10 cellular contexts compared by ENCODE assay signal in the genomic region with DNA sequence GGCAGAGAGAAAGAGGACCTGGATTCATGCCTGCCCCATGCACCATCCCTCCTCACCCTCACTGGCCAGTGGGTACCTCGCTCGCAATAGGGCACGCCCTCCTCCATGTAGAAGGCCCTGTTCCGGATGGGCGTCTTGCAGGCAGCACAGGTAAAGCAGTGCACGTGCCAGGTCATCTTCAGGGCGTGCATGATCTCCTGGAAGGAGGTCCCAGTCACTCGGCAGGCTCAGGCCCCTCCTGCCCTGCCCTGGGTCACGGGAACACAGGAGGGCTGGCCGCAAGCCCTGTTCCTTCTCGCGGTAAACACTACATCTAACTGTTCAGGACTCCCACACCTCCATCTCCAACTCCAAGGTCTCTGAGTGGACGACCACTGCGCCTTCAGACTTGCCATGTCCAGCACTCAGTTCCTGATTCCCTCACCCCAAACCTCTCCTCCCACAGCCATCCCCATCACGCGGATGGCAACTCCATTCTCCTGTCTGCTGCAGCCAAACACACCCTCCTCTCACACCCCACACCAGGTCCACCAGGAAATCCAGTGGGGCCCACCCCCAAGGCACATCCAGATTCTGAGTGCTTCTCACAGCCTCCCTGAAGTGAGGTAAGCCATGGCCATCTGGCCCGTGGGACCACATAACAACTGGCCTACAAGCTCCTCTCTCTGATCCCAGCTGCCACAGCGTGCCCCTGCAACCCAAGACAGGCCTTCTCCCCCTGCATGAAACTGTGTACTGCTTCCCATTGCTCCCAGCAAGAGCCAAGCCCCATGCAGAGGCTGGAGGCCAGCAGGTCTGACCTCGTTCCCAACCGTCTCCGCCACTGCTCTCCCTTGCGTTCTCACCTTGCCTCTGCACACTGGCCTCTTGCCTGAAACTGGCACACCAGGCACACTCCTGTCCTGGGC. TPM values are rescaled to one million over a fixed set of nuclear protein-coding genes. Genes with fewer than 3 reads are reported as not detected.
A peak's percentile ranks its signal among the peaks of the same experiment; 100 is the strongest.
DNase-seq lines count a peak whose midpoint lies in the region; ATAC-seq and TF ChIP-seq lines count a peak whose summit lies in the region.
"Had no signal": no experiment of that assay in that cellular context is flagged by ENCODE, and none has a peak within 500 bp of the region (broad histone marks: within the 10 kb centered on the region; RNA-seq: fewer than 3 reads in every experiment).

No MANE protein-coding gene starts in this region.

- H4K20me1 ChIP-seq in GM23248 (ENCODE audit: insufficient read depth) = 0 out of 2 replicates have a peak, but pooled peaks cover 4% of the 10 kb centered on the region

- no peak overlapping the region for H2BK15ac ChIP-seq in neuronal stem cell (ENCODE audit: low read length)

- H3K4me3 ChIP-seq in GM23248 = no peak overlapping the region
- peak overlapping the region in 1 of 2 donors; percentile 39 for H3K4me3 ChIP-seq in neuronal stem cell (ENCODE audit: low read length in 2 of 2)

- peaks cover 35% of the 10 kb centered on the region for H3K79me2 ChIP-seq in GM23248 (ENCODE audit: insufficient read depth)

- no peak overlapping the region for H3K4ac ChIP-seq in neuronal stem cell (ENCODE audit: low read length)

- H3K27me3 Mint-ChIP-seq in WTC11 (ENCODE audit: low read depth) = no peaks in the 10 kb centered on the region
- no peaks in the 10 kb centered on the region for H3K27me3 Mint-ChIP-seq in T-cell
- H3K27me3 Mint-ChIP-seq: stimulated activated naive CD8-positive, alpha-beta T cell treated with anti-CD3 and anti-CD28 coated beads, Interleukin-15, Interleukin-2, amounts not matched to agents 100 ng/mL and 50 ng/mL, for 24 hours had no signal

- in situ Hi-C loops in GM23248 (cut with MboI) = no loop called here

- H3K14ac ChIP-seq in neuronal stem cell (ENCODE audit: low read length) = peak overlapping the region; percentile 6

- no peak overlapping the region for H4K91ac ChIP-seq in neuronal stem cell (ENCODE audit: low read depth, low read length, poor library complexity)

- peak overlapping the region; percentile 40 for H3K27ac ChIP-seq in GM23248
- H3K27ac ChIP-seq in neuronal stem cell (replicated peaks; ENCODE audit: low read length) = no peak overlapping the region

- H3K27me3 ChIP-seq in GM23248 (replicated peaks; ENCODE audit: insufficient read depth) (no peaks in the 10 kb centered on the region), neuronal stem cell (ENCODE audit: control insufficient read depth in 3 of 3, insufficient read depth in 3 of 3, low read depth in 1 of 3, low read length in 3 of 3) (no peaks in the 10 kb centered on the region)

- 0 out of 2 replicates have a peak overlapping the region, but pooled peaks have one; percentile 3 for H3K9ac ChIP-seq in GM23248
- H3K9ac ChIP-seq in neuronal stem cell (ENCODE audit: low read depth, low read length, poor library complexity) = peak overlapping the region; percentile 77

- peak overlapping the region; percentile 98 for H3K23ac ChIP-seq in neuronal stem cell (ENCODE audit: low read depth, low read length, poor library complexity)

- peak overlapping the region; percentile 81 for H3K27ac Mint-ChIP-seq in WTC11
- no peak overlapping the region for H3K27ac Mint-ChIP-seq in T-cell
- H3K27ac Mint-ChIP-seq: activated T-cell treated with anti-CD3 and anti-CD28 coated beads, Interleukin-2, amount 50 U/mL, for 72 hours; stimulated activated naive CD8-positive, alpha-beta T cell treated with anti-CD3 and anti-CD28 coated beads, Interleukin-15, Interleukin-2, amounts not matched to agents 100 ng/mL and 50 ng/mL, for 24 hours had no signal

- peaks cover 58% of the 10 kb centered on the region for H3K36me3 ChIP-seq in GM23248 (ENCODE audit: low read depth)
- peaks cover 62 to 90% of the 10 kb centered on the region in 2 donors for H3K36me3 ChIP-seq in neuronal stem cell (replicated peaks in 1 of 2; ENCODE audit: control insufficient read depth in 2 of 2, insufficient read depth in 2 of 2, low read length in 2 of 2)

- H3K79me1 ChIP-seq in neuronal stem cell (ENCODE audit: low read depth, low read length) = peaks cover 13% of the 10 kb centered on the region

- H3K4me3 Mint-ChIP-seq in WTC11 = no peak overlapping the region
- no peak overlapping the region for H3K4me3 Mint-ChIP-seq in T-cell
- H3K4me3 Mint-ChIP-seq: activated T-cell treated with anti-CD3 and anti-CD28 coated beads, Interleukin-2, amount 50 U/mL, for 72 hours; CD14-positive monocyte; stimulated activated naive CD8-positive, alpha-beta T cell treated with anti-CD3 and anti-CD28 coated beads, Interleukin-15, Interleukin-2, amounts not matched to agents 100 ng/mL and 50 ng/mL, for 24 hours had no signal

- H3K4me2 ChIP-seq in GM23248 (ENCODE audit: unreplicated experiment) (no peak overlapping the region), neuronal stem cell (ENCODE audit: insufficient read depth, low read length, poor library complexity, severe bottlenecking) (no peak overlapping the region)

- H2AFZ ChIP-seq in GM23248 (no peak overlapping the region), neuronal stem cell (ENCODE audit: low read length) (no peak overlapping the region)

- H3K36me3 Mint-ChIP-seq in WTC11 = peaks cover 49% of the 10 kb centered on the region
- H3K36me3 Mint-ChIP-seq in T-cell = no peaks in the 10 kb centered on the region

- peak overlapping the region; percentile 9 for H2BK120ac ChIP-seq in neuronal stem cell (ENCODE audit: low read depth, low read length)

- H2AK5ac ChIP-seq in neuronal stem cell (ENCODE audit: low read depth, low read length) = no peak overlapping the region

- no peaks in the 10 kb centered on the region for H3K9me2 ChIP-seq in GM23248 (ENCODE audit: insufficient read depth)

- no peaks in the 10 kb centered on the region for H3K9me3 Mint-ChIP-seq in WTC11
- no peaks in the 10 kb centered on the region for H3K9me3 Mint-ChIP-seq in T-cell
- H3K9me3 Mint-ChIP-seq: activated T-cell treated with anti-CD3 and anti-CD28 coated beads, Interleukin-2, amount 50 U/mL, for 72 hours; stimulated activated naive CD8-positive, alpha-beta T cell treated with anti-CD3 and anti-CD28 coated beads, Interleukin-15, Interleukin-2, amounts not matched to agents 100 ng/mL and 50 ng/mL, for 24 hours had no signal

- H3K4me1 Mint-ChIP-seq in WTC11 = no peaks in the 10 kb centered on the region
- peaks cover 8% of the 10 kb centered on the region in 3 donors for H3K4me1 Mint-ChIP-seq in T-cell

- peak overlapping the region; percentile 53 for H2BK5ac ChIP-seq in neuronal stem cell (ENCODE audit: low read length)

- peaks cover 89% of the 10 kb centered on the region for H3F3A ChIP-seq in GM23248 (ENCODE audit: insufficient read depth)

- TF ChIP-seq CTCF in WTC11 (IDR thresholded peaks at IDR 0.05) = no peak

- H2BK12ac ChIP-seq in neuronal stem cell (ENCODE audit: low read length) = no peak overlapping the region

- no peaks in the 10 kb centered on the region for H3K9me3 ChIP-seq in GM23248 (ENCODE audit: low read depth)
- peaks cover 0 to 4% of the 10 kb centered on the region in 2 donors for H3K9me3 ChIP-seq in neuronal stem cell (replicated peaks in 1 of 2; ENCODE audit: control insufficient read depth in 2 of 2, insufficient read depth in 1 of 2, low read depth in 1 of 2, low read length in 2 of 2)

- 90 to 93% methylated on average over 22 of the region's 22 CpGs for WGBS in GM23248 (ENCODE audit: low coverage in 1 of 2, low lambda C conversion rate in 2 of 2, missing lambda C conversion rate in 2 of 2), 2 experiments
- WGBS in neuronal stem cell (ENCODE audit: extremely low coverage in 2 of 2, insufficient read length in 2 of 2, insufficient replicate concordance in 1 of 2), 2 donors = no CpG with 5 or more reads among the region's 22 CpGs

- H3K18ac ChIP-seq in neuronal stem cell (ENCODE audit: low read length) = peak overlapping the region; percentile 48

- POLR2A ChIA-PET in WTC11 (lab: Charles Lee) = interaction anchor here (1.0 kb wide), 1 partner anchor 15 kb away, joined by 3 read pairs; no protein-coding TSS in a partner anchor
- POLR2A ChIA-PET in T-cell (lab: Charles Lee) = no interaction called here

- peaks cover 26% of the 10 kb centered on the region for H3K4me1 ChIP-seq in GM23248 (ENCODE audit: insufficient read depth)
- peaks cover 0 to 7% of the 10 kb centered on the region in 2 donors for H3K4me1 ChIP-seq in neuronal stem cell (ENCODE audit: control insufficient read depth in 2 of 2, insufficient read depth in 1 of 2, low read depth in 1 of 2, low read length in 2 of 2)

- DNase-seq in GM23248 (no peak), WTC11 (ENCODE audit: low spot score) (no peak), neuronal stem cell (ENCODE audit: low spot score) (no peak), T-cell (no peak), SHP77 (lab: John Stamatoyannopoulos, UW) (no peak)
- DNase-seq: activated T-cell treated with anti-CD3 and anti-CD28 coated beads, Interleukin-2, amount 50 U/mL, for 72 hours; NCI-H1930 had no signal

- ATAC-seq in WTC11 (no peak), T-cell (replicated peaks in 1 of 4) (no peak), GM21723 (IDR thresholded peaks at IDR 0.05; ENCODE audit: unreplicated experiment) (no peak)
- ATAC-seq: activated T-cell treated with anti-CD3 and anti-CD28 coated beads, Interleukin-2, amount 50 U/mL, for 72 hours had no signal

- H4K8ac ChIP-seq in neuronal stem cell (ENCODE audit: low read depth, low read length) = peak overlapping the region; percentile 29

- CTCF ChIA-PET in WTC11 (lab: Charles Lee) = interaction anchor here (1.3 kb wide), 1 partner anchor 94 kb away, joined by 3 read pairs; no protein-coding TSS in a partner anchor
- CTCF ChIA-PET in T-cell (lab: Charles Lee) = no interaction called here

RNA-seq across cellular contexts. Expression of a gene that starts 10.8 kb away (rescaled TPM):
- 224 and 257 TPM in 2 replicates for total RNA-seq in GM23248 (2014; rRNA removed; shearing (Covaris generic))
- polyA plus RNA-seq in GM23248 (2016; fragmentation: Nextera tagmentation; extraction: Ambion mirVana) = 160 and 163 TPM in 2 replicates
- 267 to 288 TPM (median 269 TPM) in 3 replicates for total RNA-seq in WTC11 (2021)
- 205 TPM for polyA plus RNA-seq in neuronal stem cell (2013, experiment 1 of 2)
- polyA plus RNA-seq in neuronal stem cell (2013, experiment 2 of 2) = 197 TPM
- total RNA-seq in T-cell = 10 to 100 TPM; 11.6 to 41.3 (median 21.1) TPM

RNA-seq across cellular contexts. Expression of a gene that starts 13.2 kb away (rescaled TPM):
- total RNA-seq in GM23248 (2014; rRNA removed; shearing (Covaris generic)) = 320 and 357 TPM in 2 replicates
- 551 and 556 TPM in 2 replicates for polyA plus RNA-seq in GM23248 (2016; fragmentation: Nextera tagmentation; extraction: Ambion mirVana)
- total RNA-seq in WTC11 (2021) (124 to 142 TPM (median 139 TPM) in 3 replicates), T-cell (10 to 100 TPM in 4 of 5 donors, 1 to 10 TPM in 1; 9.8 to 17.8 (median 12.8) TPM)
- 206 TPM for polyA plus RNA-seq in neuronal stem cell (2013, experiment 1 of 2)
- polyA plus RNA-seq in neuronal stem cell (2013, experiment 2 of 2) = 193 TPM

RNA-seq across cellular contexts. Expression of a gene that starts 25.4 kb away (rescaled TPM):
- 0.25 and 0.97 TPM in 2 replicates for total RNA-seq in GM23248 (2014; rRNA removed; shearing (Covaris generic))
- polyA plus RNA-seq in GM23248 (2016; fragmentation: Nextera tagmentation; extraction: Ambion mirVana) = 0.76 and 0.80 TPM in 2 replicates
- total RNA-seq in WTC11 (2021) (9.0 to 9.9 TPM (median 9.0 TPM) in 3 replicates), T-cell (1 to 10 TPM; 1.1 to 5.8 (median 4.3) TPM)
- polyA plus RNA-seq in neuronal stem cell (2013, experiment 1 of 2) = 1.2 TPM
- 1.2 TPM for polyA plus RNA-seq in neuronal stem cell (2013, experiment 2 of 2)

RNA-seq across cellular contexts. Expression of a gene that starts 32.5 kb away (rescaled TPM):
- total RNA-seq in GM23248 (2014; rRNA removed; shearing (Covaris generic)) = 78.5 and 117 TPM in 2 replicates
- polyA plus RNA-seq in GM23248 (2016; fragmentation: Nextera tagmentation; extraction: Ambion mirVana) = 63.0 and 67.9 TPM in 2 replicates
- total RNA-seq in WTC11 (2021) (136 to 156 TPM (median 137 TPM) in 3 replicates), T-cell (100 to 1,000 TPM in 3 of 5 donors, 10 to 100 TPM in 2; 64.8 to 118 (median 106) TPM)
- polyA plus RNA-seq in neuronal stem cell (2013, experiment 1 of 2) = 67.4 TPM
- 68.2 TPM for polyA plus RNA-seq in neuronal stem cell (2013, experiment 2 of 2)

RNA-seq across cellular contexts. Expression of a gene that starts 37.6 kb away (rescaled TPM):
- total RNA-seq in GM23248 (2014; rRNA removed; shearing (Covaris generic)) = 23.9 and 24.8 TPM in 2 replicates
- polyA plus RNA-seq in GM23248 (2016; fragmentation: Nextera tagmentation; extraction: Ambion mirVana) = 10.5 and 11.1 TPM in 2 replicates
- total RNA-seq in WTC11 (2021) = 13.1 to 14.7 TPM (median 14.6 TPM) in 3 replicates
- polyA plus RNA-seq in neuronal stem cell (2013, experiment 1 of 2) = 26.8 TPM
- 26.8 TPM for polyA plus RNA-seq in neuronal stem cell (2013, experiment 2 of 2)
- 10 to 100 TPM in 4 of 5 donors, 1 to 10 TPM in 1; 9.5 to 28.2 (median 12.3) TPM for total RNA-seq in T-cell
